19 cellular contexts compared by ENCODE assay signal in the genomic region with DNA sequence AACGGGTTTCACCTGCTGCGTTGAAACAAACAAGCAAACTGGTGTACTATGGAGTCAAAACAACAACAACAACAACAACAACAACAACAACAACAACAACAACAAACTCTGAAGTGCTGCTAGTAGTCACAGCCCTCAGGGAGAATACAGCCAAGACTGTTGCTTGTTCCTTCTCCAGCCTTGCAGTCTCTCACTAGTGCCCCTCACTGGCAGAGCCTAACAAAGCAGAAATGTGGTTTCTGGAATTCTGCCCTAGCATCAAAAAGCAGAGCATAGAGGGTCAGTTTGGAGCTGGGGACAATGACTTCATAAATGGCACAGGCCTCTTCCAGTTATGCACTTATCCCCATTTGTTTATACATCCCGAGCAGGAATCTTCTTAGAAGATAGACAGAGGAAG.
DNase-seq lines count a peak whose midpoint lies in the region; ATAC-seq, FAIRE-seq and TF ChIP-seq lines count a peak whose summit lies in the region.
"Had no signal": no experiment of that assay in that cellular context is flagged by ENCODE, and none has a peak within 500 bp of the region (broad histone marks: within the 10 kb centered on the region; RNA-seq: fewer than 3 reads in every experiment).

No MANE protein-coding gene starts in this region.

- no peaks in the 10 kb centered on the region for H3K9me3 ChIP-seq in PC-3 (ENCODE audit: low read length)
- H3K9me3 ChIP-seq in neuronal stem cell (replicated peaks in 1 of 2; ENCODE audit: control insufficient read depth in 2 of 2, insufficient read depth in 1 of 2, low read depth in 1 of 2, low read length in 2 of 2) = no peaks in the 10 kb centered on the region
- H3K9me3 ChIP-seq: BLaER1 had no signal

- no TSS peak for BruUV-seq in PC-3 (replicated peaks; lab: Mats Ljungman, UMichigan)

- peak; percentile 50 for FAIRE-seq in bronchial epithelial cell (lab: Jason Lieb, UNC)
- FAIRE-seq: GM12891, GM19239, HTR-8/SVneo had no signal

- WGBS in neuronal stem cell (ENCODE audit: extremely low coverage in 2 of 2, insufficient read length in 2 of 2, insufficient replicate concordance in 1 of 2), 2 donors = no CpG with 5 or more reads among the region's 3 CpGs

- no peak overlapping the region for H3K18ac ChIP-seq in neuronal stem cell (ENCODE audit: low read length)

- H3K27me3 ChIP-seq in PC-3 (ENCODE audit: low read length) (no peaks in the 10 kb centered on the region), bronchial epithelial cell (ENCODE audit: control insufficient read depth, insufficient read depth, low read length) (no peaks in the 10 kb centered on the region), neuronal stem cell (ENCODE audit: control insufficient read depth in 3 of 3, insufficient read depth in 3 of 3, low read depth in 1 of 3, low read length in 3 of 3) (no peaks in the 10 kb centered on the region)
- H3K27me3 ChIP-seq: BLaER1 had no signal

- H3K27ac ChIP-seq in PC-3 (ENCODE audit: low read length) (no peak overlapping the region), neuronal stem cell (replicated peaks; ENCODE audit: low read length) (no peak overlapping the region)
- H3K27ac ChIP-seq: BLaER1 had no signal

- DNase-seq in ELF-1 (ENCODE audit: low read depth, low spot score) (peak; percentile 2), PC-3 (no peak), bronchial epithelial cell (ENCODE audit: low read depth) (no peak), iPS-NIHi11 (ENCODE audit: low spot score) (peak; percentile 59), Kasumi-1 (lab: John Stamatoyannopoulos, UW) (no peak), neuronal stem cell (ENCODE audit: low spot score) (no peak)
- DNase-seq: Calu3; CD8-positive, alpha-beta T cell; NCI-H1092 treated with DMSO at 0.1 percent for 48 hours; NCI-H2081 treated with DMSO at 0.1 percent for 48 hours; NCI-H748 treated with DMSO at 0.1 percent for 48 hours; NK-92 treated with Interleukin-12 subunit alpha and Interleukin-12 subunit beta, amount 100 ng/mL, for 24 hours; SHP77 treated with DMSO at 0.1 percent for 48 hours had no signal

- no peaks in the 10 kb centered on the region for H3K79me1 ChIP-seq in neuronal stem cell (ENCODE audit: low read depth, low read length)

- H3K9ac ChIP-seq in PC-3 (ENCODE audit: low read length) = no peak overlapping the region
- H3K9ac ChIP-seq in neuronal stem cell (ENCODE audit: low read depth, low read length, poor library complexity) = no peak overlapping the region
- H3K9ac ChIP-seq: BLaER1 had no signal

- no peaks in the 10 kb centered on the region for H4K20me1 ChIP-seq in PC-3 (ENCODE audit: low read length)
- H4K20me1 ChIP-seq: BLaER1 had no signal

- no peaks in the 10 kb centered on the region for H3K9me2 ChIP-seq in PC-3 (replicated peaks; ENCODE audit: low read length)

- H2BK15ac ChIP-seq in neuronal stem cell (ENCODE audit: low read length) = no peak overlapping the region

- H2BK120ac ChIP-seq in neuronal stem cell (ENCODE audit: low read depth, low read length) = no peak overlapping the region

- intact Hi-C loops in PC-3 (cut with micrococcal nuclease) = loop anchor here (5.0 to 10.0 kb wide), 3 partner anchors 152 to 325 kb away; no protein-coding TSS in a partner anchor

- no peak for ATAC-seq in PC-3
- ATAC-seq in HG02981 (IDR thresholded peaks at IDR 0.05; ENCODE audit: unreplicated experiment) = no peak
- no peak for ATAC-seq in HG03432 (IDR thresholded peaks at IDR 0.05; ENCODE audit: unreplicated experiment)
- ATAC-seq: CD8-positive, alpha-beta T cell had no signal

- no peak overlapping the region for H3K4ac ChIP-seq in neuronal stem cell (ENCODE audit: low read length)

- H4K8ac ChIP-seq in neuronal stem cell (ENCODE audit: low read depth, low read length) = no peak overlapping the region

- no peak overlapping the region for H4K91ac ChIP-seq in neuronal stem cell (ENCODE audit: low read depth, low read length, poor library complexity)

- H3F3A ChIP-seq in PC-3 (ENCODE audit: low read length, unreplicated experiment) = peaks cover 4% of the 10 kb centered on the region

- H3K4me1 ChIP-seq in PC-3 (ENCODE audit: insufficient read depth, low read length) (peaks cover 18% of the 10 kb centered on the region), neuronal stem cell (ENCODE audit: control insufficient read depth in 2 of 2, insufficient read depth in 1 of 2, low read depth in 1 of 2, low read length in 2 of 2) (no peaks in the 10 kb centered on the region)
- H3K4me1 ChIP-seq: BLaER1 had no signal

- H3K36me3 ChIP-seq in PC-3 (ENCODE audit: low read depth, low read length) (no peaks in the 10 kb centered on the region), bronchial epithelial cell (ENCODE audit: control insufficient read depth, insufficient read depth, low read length) (no peaks in the 10 kb centered on the region), neuronal stem cell (replicated peaks in 1 of 2; ENCODE audit: control insufficient read depth in 2 of 2, insufficient read depth in 2 of 2, low read length in 2 of 2) (no peaks in the 10 kb centered on the region)
- H3K36me3 ChIP-seq: BLaER1 had no signal

- CTCF ChIA-PET in PC-3 (lab: Charles Lee) = no interaction called here

- POLR2A ChIA-PET in PC-3 (lab: Charles Lee; ENCODE audit: unreplicated experiment) = no interaction called here

- H3K4me2 ChIP-seq in PC-3 (ENCODE audit: low read length) = no peak overlapping the region
- H3K4me2 ChIP-seq in neuronal stem cell (ENCODE audit: insufficient read depth, low read length, poor library complexity, severe bottlenecking) = no peak overlapping the region
- H3K4me2 ChIP-seq: BLaER1 had no signal

- H2AFZ ChIP-seq in PC-3 (ENCODE audit: low read length) = no peak overlapping the region
- no peak overlapping the region for H2AFZ ChIP-seq in neuronal stem cell (ENCODE audit: low read length)

- peak; percentile 23; the same call in 1 of the 2 replicates for TF ChIP-seq CTCF in PC-3 (conservative IDR thresholded peaks at IDR 0.05; ENCODE audit: low read depth, low read length)
- TF ChIP-seq CTCF in bronchial epithelial cell (IDR thresholded peaks at IDR 0.05; ENCODE audit: insufficient read depth, low read length, severe bottlenecking) = no peak

- no peak overlapping the region for H2BK5ac ChIP-seq in neuronal stem cell (ENCODE audit: low read length)

- H3K4me3 ChIP-seq in PC-3 (ENCODE audit: low read length) (no peak overlapping the region), bronchial epithelial cell (ENCODE audit: low read depth, low read length) (no peak overlapping the region), neuronal stem cell (ENCODE audit: low read length in 2 of 2) (no peak overlapping the region)
- H3K4me3 ChIP-seq: BLaER1 had no signal

- no peak overlapping the region for H2BK12ac ChIP-seq in neuronal stem cell (ENCODE audit: low read length)

- H2AK5ac ChIP-seq in neuronal stem cell (ENCODE audit: low read depth, low read length) = no peak overlapping the region

- H3K14ac ChIP-seq in neuronal stem cell (ENCODE audit: low read length) = no peak overlapping the region

- H3K23ac ChIP-seq in neuronal stem cell (ENCODE audit: low read depth, low read length, poor library complexity) = no peak overlapping the region

- no peaks in the 10 kb centered on the region for H3K79me2 ChIP-seq in PC-3 (ENCODE audit: low read length)

Comparison
In these comparisons a context has a peak if more than half of its experiments do, and no peak if none do; other contexts are left out.
1. DNase-seq: peak in ELF-1 (single experiment) and iPS-NIHi11 (single experiment); none in PC-3 (single experiment), bronchial epithelial cell (single experiment), Kasumi-1 (0 of 2) and neuronal stem cell (single experiment).